In the genomic region with DNA sequence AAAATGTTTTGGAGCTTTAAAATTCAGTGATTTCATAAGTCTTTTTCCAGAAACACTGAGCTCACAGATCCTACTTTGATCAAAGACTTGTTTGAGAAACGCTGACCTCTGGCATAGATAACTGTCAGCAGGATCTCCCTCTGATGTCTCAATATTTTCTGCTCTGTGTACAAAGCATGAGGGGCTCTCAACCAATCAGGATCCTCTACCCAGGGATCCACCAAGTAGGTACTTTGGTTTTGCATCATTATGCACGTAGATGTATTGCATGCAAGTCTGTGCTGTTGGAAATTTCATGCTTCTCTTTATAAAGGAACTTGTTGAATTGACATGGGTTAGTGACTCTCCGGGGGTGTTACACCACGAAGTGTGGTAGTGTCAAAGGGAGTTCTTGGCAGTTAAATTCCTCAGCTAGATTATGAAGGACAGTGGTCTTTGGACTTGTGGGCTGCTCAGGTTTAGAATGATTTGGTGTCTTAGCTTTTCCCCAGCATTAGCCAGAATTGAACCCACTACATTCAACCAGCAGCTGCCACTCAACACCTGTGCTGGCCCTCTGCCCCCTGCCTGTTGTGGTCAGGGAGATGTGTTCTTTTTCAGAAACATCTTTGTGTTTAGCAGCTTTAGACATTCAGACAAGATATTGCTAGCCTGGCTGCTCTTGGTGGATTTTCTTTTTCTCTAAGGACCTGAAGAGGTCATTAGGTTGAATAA, we compare ENCODE assay signal across 1 cellular context.
TF ChIP-seq lines count a peak whose summit lies in the region.

No MANE protein-coding gene starts in this region.

TF ChIP-seq in HepG2, 621 proteins besides CTCF, POLR2A, EP300 and RAD21 (continued from another document and continues in another):
- no peak for TF ChIP-seq CC2D1A (CRISPR knock-in tag; IDR thresholded peaks at IDR 0.05)
- no peak for TF ChIP-seq ZNF678 (CRISPR knock-in tag; IDR thresholded peaks at IDR 0.05)
- no peak for TF ChIP-seq AHR (CRISPR knock-in tag; IDR thresholded peaks at IDR 0.05)
- TF ChIP-seq, protein P1, sequence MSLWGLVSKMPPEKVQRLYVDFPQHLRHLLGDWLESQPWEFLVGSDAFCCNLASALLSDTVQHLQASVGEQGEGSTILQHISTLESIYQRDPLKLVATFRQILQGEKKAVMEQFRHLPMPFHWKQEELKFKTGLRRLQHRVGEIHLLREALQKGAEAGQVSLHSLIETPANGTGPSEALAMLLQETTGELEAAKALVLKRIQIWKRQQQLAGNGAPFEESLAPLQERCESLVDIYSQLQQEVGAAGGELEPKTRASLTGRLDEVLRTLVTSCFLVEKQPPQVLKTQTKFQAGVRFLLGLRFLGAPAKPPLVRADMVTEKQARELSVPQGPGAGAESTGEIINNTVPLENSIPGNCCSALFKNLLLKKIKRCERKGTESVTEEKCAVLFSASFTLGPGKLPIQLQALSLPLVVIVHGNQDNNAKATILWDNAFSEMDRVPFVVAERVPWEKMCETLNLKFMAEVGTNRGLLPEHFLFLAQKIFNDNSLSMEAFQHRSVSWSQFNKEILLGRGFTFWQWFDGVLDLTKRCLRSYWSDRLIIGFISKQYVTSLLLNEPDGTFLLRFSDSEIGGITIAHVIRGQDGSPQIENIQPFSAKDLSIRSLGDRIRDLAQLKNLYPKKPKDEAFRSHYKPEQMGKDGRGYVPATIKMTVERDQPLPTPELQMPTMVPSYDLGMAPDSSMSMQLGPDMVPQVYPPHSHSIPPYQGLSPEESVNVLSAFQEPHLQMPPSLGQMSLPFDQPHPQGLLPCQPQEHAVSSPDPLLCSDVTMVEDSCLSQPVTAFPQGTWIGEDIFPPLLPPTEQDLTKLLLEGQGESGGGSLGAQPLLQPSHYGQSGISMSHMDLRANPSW (CRISPR knock-in tag; IDR thresholded peaks at IDR 0.05; ENCODE audit: borderline replicate concordance): no peak
- TF ChIP-seq SIN3B (IDR thresholded peaks at IDR 0.05; ENCODE audit: low read length): no peak
- no peak for TF ChIP-seq HOXD1 (CRISPR knock-in tag; IDR thresholded peaks at IDR 0.05)
- TF ChIP-seq ZIK1 (CRISPR knock-in tag; IDR thresholded peaks at IDR 0.05; ENCODE audit: borderline replicate concordance, low read depth): no peak
- TF ChIP-seq POGZ (CRISPR knock-in tag; IDR thresholded peaks at IDR 0.05): no peak
- no peak for TF ChIP-seq ZXDC (CRISPR knock-in tag; IDR thresholded peaks at IDR 0.05)
- TF ChIP-seq POGK (CRISPR knock-in tag; conservative IDR thresholded peaks at IDR 0.05): no peak
- TF ChIP-seq PHF5A (CRISPR knock-in tag; IDR thresholded peaks at IDR 0.05; ENCODE audit: low read depth, unreplicated experiment): no peak
- TF ChIP-seq BHLHE40 (IDR thresholded peaks at IDR 0.05; ENCODE audit: low read length): no peak
- no peak for TF ChIP-seq JUN (CRISPR knock-in tag; IDR thresholded peaks at IDR 0.05)
- no peak for TF ChIP-seq ZBTB14 (CRISPR knock-in tag; IDR thresholded peaks at IDR 0.05)
- TF ChIP-seq, protein P2, sequence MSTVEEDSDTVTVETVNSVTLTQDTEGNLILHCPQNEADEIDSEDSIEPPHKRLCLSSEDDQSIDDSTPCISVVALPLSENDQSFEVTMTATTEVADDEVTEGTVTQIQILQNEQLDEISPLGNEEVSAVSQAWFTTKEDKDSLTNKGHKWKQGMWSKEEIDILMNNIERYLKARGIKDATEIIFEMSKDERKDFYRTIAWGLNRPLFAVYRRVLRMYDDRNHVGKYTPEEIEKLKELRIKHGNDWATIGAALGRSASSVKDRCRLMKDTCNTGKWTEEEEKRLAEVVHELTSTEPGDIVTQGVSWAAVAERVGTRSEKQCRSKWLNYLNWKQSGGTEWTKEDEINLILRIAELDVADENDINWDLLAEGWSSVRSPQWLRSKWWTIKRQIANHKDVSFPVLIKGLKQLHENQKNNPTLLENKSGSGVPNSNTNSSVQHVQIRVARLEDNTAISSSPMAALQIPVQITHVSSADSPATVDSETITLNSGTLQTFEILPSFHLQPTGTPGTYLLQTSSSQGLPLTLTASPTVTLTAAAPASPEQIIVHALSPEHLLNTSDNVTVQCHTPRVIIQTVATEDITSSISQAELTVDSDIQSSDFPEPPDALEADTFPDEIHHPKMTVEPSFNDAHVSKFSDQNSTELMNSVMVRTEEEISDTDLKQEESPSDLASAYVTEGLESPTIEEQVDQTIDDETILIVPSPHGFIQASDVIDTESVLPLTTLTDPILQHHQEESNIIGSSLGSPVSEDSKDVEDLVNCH (CRISPR knock-in tag; IDR thresholded peaks at IDR 0.05): 0 out of 2 replicates have a peak, but pooled peaks have one; percentile 18
- no peak for TF ChIP-seq PRDM4 (CRISPR knock-in tag; IDR thresholded peaks at IDR 0.05; ENCODE audit: borderline replicate concordance)
- TF ChIP-seq THAP9 (CRISPR knock-in tag; IDR thresholded peaks at IDR 0.05; ENCODE audit: borderline replicate concordance): no peak
- TF ChIP-seq HMG20B (CRISPR knock-in tag; conservative IDR thresholded peaks at IDR 0.05): 0 out of 2 replicates have a peak, but pooled peaks have one; percentile 38
- no peak for TF ChIP-seq ZNF577 (CRISPR knock-in tag; IDR thresholded peaks at IDR 0.05; ENCODE audit: borderline replicate concordance, low read depth)
- TF ChIP-seq, protein P3, sequence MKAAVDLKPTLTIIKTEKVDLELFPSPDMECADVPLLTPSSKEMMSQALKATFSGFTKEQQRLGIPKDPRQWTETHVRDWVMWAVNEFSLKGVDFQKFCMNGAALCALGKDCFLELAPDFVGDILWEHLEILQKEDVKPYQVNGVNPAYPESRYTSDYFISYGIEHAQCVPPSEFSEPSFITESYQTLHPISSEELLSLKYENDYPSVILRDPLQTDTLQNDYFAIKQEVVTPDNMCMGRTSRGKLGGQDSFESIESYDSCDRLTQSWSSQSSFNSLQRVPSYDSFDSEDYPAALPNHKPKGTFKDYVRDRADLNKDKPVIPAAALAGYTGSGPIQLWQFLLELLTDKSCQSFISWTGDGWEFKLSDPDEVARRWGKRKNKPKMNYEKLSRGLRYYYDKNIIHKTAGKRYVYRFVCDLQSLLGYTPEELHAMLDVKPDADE (CRISPR knock-in tag; IDR thresholded peaks at IDR 0.05): no peak
- no peak for TF ChIP-seq NONO (IDR thresholded peaks at IDR 0.05)
- TF ChIP-seq NONO (CRISPR knock-in tag; conservative IDR thresholded peaks at IDR 0.05): no peak
- TF ChIP-seq, protein P4, sequence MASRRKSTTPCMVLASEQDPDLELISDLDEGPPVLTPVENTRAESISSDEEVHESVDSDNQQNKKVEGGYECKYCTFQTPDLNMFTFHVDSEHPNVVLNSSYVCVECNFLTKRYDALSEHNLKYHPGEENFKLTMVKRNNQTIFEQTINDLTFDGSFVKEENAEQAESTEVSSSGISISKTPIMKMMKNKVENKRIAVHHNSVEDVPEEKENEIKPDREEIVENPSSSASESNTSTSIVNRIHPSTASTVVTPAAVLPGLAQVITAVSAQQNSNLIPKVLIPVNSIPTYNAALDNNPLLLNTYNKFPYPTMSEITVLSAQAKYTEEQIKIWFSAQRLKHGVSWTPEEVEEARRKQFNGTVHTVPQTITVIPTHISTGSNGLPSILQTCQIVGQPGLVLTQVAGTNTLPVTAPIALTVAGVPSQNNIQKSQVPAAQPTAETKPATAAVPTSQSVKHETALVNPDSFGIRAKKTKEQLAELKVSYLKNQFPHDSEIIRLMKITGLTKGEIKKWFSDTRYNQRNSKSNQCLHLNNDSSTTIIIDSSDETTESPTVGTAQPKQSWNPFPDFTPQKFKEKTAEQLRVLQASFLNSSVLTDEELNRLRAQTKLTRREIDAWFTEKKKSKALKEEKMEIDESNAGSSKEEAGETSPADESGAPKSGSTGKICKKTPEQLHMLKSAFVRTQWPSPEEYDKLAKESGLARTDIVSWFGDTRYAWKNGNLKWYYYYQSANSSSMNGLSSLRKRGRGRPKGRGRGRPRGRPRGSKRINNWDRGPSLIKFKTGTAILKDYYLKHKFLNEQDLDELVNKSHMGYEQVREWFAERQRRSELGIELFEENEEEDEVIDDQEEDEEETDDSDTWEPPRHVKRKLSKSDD (CRISPR knock-in tag; IDR thresholded peaks at IDR 0.05; ENCODE audit: low read depth): no peak
- TF ChIP-seq, protein P5, sequence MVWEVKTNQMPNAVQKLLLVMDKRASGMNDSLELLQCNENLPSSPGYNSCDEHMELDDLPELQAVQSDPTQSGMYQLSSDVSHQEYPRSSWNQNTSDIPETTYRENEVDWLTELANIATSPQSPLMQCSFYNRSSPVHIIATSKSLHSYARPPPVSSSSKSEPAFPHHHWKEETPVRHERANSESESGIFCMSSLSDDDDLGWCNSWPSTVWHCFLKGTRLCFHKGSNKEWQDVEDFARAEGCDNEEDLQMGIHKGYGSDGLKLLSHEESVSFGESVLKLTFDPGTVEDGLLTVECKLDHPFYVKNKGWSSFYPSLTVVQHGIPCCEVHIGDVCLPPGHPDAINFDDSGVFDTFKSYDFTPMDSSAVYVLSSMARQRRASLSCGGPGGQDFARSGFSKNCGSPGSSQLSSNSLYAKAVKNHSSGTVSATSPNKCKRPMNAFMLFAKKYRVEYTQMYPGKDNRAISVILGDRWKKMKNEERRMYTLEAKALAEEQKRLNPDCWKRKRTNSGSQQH (CRISPR knock-in tag; IDR thresholded peaks at IDR 0.05; ENCODE audit: low read depth): no peak
- no peak for TF ChIP-seq ZFYVE20 (CRISPR knock-in tag; IDR thresholded peaks at IDR 0.05; ENCODE audit: borderline replicate concordance, low read depth)
- TF ChIP-seq ZNF614 (CRISPR knock-in tag; IDR thresholded peaks at IDR 0.05; ENCODE audit: borderline replicate concordance): no peak
- TF ChIP-seq ARNT (IDR thresholded peaks at IDR 0.05): no peak
- TF ChIP-seq FOXO1 (CRISPR knock-in tag; IDR thresholded peaks at IDR 0.05): peak; percentile 33; the same call in 1 of the 2 replicates
- TF ChIP-seq FOXC1 (CRISPR knock-in tag; IDR thresholded peaks at IDR 0.05; ENCODE audit: borderline replicate concordance): no peak
- TF ChIP-seq CENPX (CRISPR knock-in tag; IDR thresholded peaks at IDR 0.05): no peak
